Comparison of ENCODE assay signal across 20 cellular contexts in the genomic region with DNA sequence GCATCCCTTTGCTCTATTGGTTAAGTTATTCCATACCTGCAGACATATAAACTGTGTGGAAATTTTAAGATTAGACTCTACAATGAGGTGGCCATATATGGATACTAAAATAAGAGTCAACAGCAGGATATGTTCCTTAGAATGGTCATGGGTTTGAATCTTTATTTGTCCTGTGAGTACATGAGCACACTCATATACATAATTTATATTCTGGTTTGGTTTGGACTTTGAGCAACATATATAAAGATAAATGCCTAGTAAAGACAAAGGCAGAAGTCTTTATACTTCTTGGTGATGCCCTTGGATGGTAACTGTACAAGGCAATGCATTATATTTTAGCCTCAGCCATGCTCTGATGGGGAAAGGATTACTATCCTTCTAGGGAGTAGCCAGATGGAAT.
"Had no signal": no experiment of that assay in that cellular context is flagged by ENCODE, and none has a peak within 500 bp of the region (broad histone marks: within the 10 kb centered on the region; RNA-seq: fewer than 3 reads in every experiment).

No MANE protein-coding gene starts in this region.

- H3K4me1 ChIP-seq: parathyroid adenoma had no signal

- H3K27ac Mint-ChIP-seq: activated CD4-positive, alpha-beta memory T cell treated with anti-CD3 and anti-CD28 coated beads, Interleukin-2, amount 10 ng/mL, durations not matched to agents 7 days and 5 days; activated CD8-positive, alpha-beta memory T cell treated with anti-CD3 and anti-CD28 coated beads, Interleukin-2, amount 10 ng/mL, durations not matched to agents 7 days and 5 days; activated naive CD8-positive, alpha-beta T cell treated with anti-CD3 and anti-CD28 coated beads, Interleukin-2, amount 50 U/mL, for 24 hours; dendritic cell treated with granulocyte-macrophage colony-stimulating factor and Interleukin-4, amounts not matched to agents 40 ng/mL and 50 ng/mL, for 4 days had no signal

- H3K9me3 ChIP-seq: esophagus squamous epithelium, neutrophil, upper lobe of right lung had no signal

- H3K9me3 Mint-ChIP-seq: activated CD4-positive, alpha-beta memory T cell treated with anti-CD3 and anti-CD28 coated beads, Interleukin-2, amount 10 ng/mL, durations not matched to agents 7 days and 5 days; activated naive CD8-positive, alpha-beta T cell treated with anti-CD3 and anti-CD28 coated beads, Interleukin-2, amount 50 U/mL, for 24 hours; dendritic cell treated with granulocyte-macrophage colony-stimulating factor and Interleukin-4, amounts not matched to agents 40 ng/mL and 50 ng/mL, for 4 days; natural killer cell; T-cell had no signal

- H3K4me3 ChIP-seq: esophagus squamous epithelium, upper lobe of right lung had no signal

- H3K4me3 Mint-ChIP-seq: activated CD4-positive, alpha-beta memory T cell treated with anti-CD3 and anti-CD28 coated beads, Interleukin-2, amount 10 ng/mL, durations not matched to agents 7 days and 5 days; activated CD8-positive, alpha-beta memory T cell treated with anti-CD3 and anti-CD28 coated beads, Interleukin-2, amount 10 ng/mL, durations not matched to agents 7 days and 5 days; activated naive CD8-positive, alpha-beta T cell treated with anti-CD3 and anti-CD28 coated beads, Interleukin-2, amount 50 U/mL, for 24 hours; dendritic cell treated with granulocyte-macrophage colony-stimulating factor and Interleukin-4, amounts not matched to agents 40 ng/mL and 50 ng/mL, for 4 days; natural killer cell; T-cell had no signal

- H2AFZ ChIP-seq: parathyroid adenoma had no signal

- H3K4me1 Mint-ChIP-seq: natural killer cell, T-cell had no signal

- H3K9ac ChIP-seq: parathyroid adenoma had no signal

- ATAC-seq: activated CD8-positive, alpha-beta memory T cell treated with anti-CD3 and anti-CD28 coated beads, Interleukin-2, amount 10 ng/mL, durations not matched to agents 7 days and 5 days; activated naive CD8-positive, alpha-beta T cell treated with anti-CD3 and anti-CD28 coated beads, Interleukin-2, amount 50 U/mL, for 24 hours; natural killer cell; T-cell had no signal

- H3K27me3 ChIP-seq: esophagus squamous epithelium, neutrophil, upper lobe of right lung had no signal

- H3K27me3 Mint-ChIP-seq: activated CD4-positive, alpha-beta memory T cell treated with anti-CD3 and anti-CD28 coated beads, Interleukin-2, amount 10 ng/mL, durations not matched to agents 7 days and 5 days; activated CD8-positive, alpha-beta memory T cell treated with anti-CD3 and anti-CD28 coated beads, Interleukin-2, amount 10 ng/mL, durations not matched to agents 7 days and 5 days; activated naive CD8-positive, alpha-beta T cell treated with anti-CD3 and anti-CD28 coated beads, Interleukin-2, amount 50 U/mL, for 24 hours; dendritic cell treated with granulocyte-macrophage colony-stimulating factor and Interleukin-4, amounts not matched to agents 40 ng/mL and 50 ng/mL, for 4 days; T-cell had no signal

- H3K79me2 ChIP-seq: parathyroid adenoma had no signal

- DNase-seq: activated CD4-positive, alpha-beta memory T cell treated with anti-CD3 and anti-CD28 coated beads, Interleukin-2, amount 10 ng/mL, durations not matched to agents 7 days and 5 days; activated CD4-positive, alpha-beta T cell treated with anti-CD3 and anti-CD28 coated beads for 48 hours; activated CD4-positive, CD25-positive, alpha-beta regulatory T cell; activated CD8-positive, alpha-beta memory T cell treated with anti-CD3 and anti-CD28 coated beads, Interleukin-2, amount 10 ng/mL, durations not matched to agents 7 days and 5 days; activated naive CD8-positive, alpha-beta T cell treated with anti-CD3 and anti-CD28 coated beads, Interleukin-2, amount 50 U/mL, for 24 hours; aorta; effector CD8-positive, alpha-beta T cell; esophagus squamous epithelium; kidney; mesendoderm; natural killer cell; stimulated activated CD4-positive, alpha-beta T cell treated with anti-CD3 and anti-CD28 coated beads, Interleukin-12 subunit alpha, Interleukin-12 subunit beta, amount 100 ng/mL, for 4 hours; stimulated activated CD4-positive, alpha-beta T cell treated with anti-CD3 and anti-CD28 coated beads, Interleukin-1b, Interleukin-23, amount 100 ng/mL, for 48 hours; stimulated activated CD8-positive, alpha-beta memory T cell treated with anti-CD3 and anti-CD28 coated beads, Interleukin-4, amount 100 ng/mL, for 48 hours; stimulated activated naive CD4-positive, alpha-beta T cell; T-cell; upper lobe of right lung had no signal

- H3K27ac ChIP-seq: neutrophil, parathyroid adenoma, upper lobe of right lung had no signal
